ENCODE assay signal across 12 cellular contexts in genomic region chr2:155965415-155966070, GRCh38.
DNase-seq lines count a peak whose midpoint lies in the region; ATAC-seq and TF ChIP-seq lines count a peak whose summit lies in the region.
"Had no signal": no experiment of that assay in that cellular context is flagged by ENCODE, and none has a peak within 500 bp of the region (broad histone marks: within the 10 kb centered on the region; RNA-seq: fewer than 3 reads in every experiment).

No MANE protein-coding gene starts in this region.

- H3K9me3 ChIP-seq in lower lobe of right lung = no peaks in the 10 kb centered on the region
- H3K9me3 ChIP-seq: MG63 had no signal

- intact Hi-C loops in lower lobe of right lung (cut with DNase I) = no loop called here

- DNase-seq in HT1080 (ENCODE audit: low read depth) (peak; percentile 7), NCI-H69 (lab: John Stamatoyannopoulos, UW) (peak; percentile 19), fibroblast of villous mesenchyme (ENCODE audit: low read depth) (no peak), renal cortical epithelial cell (ENCODE audit: low read depth) (peak; percentile 3), lower lobe of right lung (no peak)
- no peak for DNase-seq in activated T-cell treated with anti-CD3 and anti-CD28 coated beads, Interleukin-2, amount 50 U/mL, for 1 hour
- DNase-seq: activated naive CD4-positive, alpha-beta T cell treated with anti-CD3 and anti-CD28 coated beads for 36 hours; MG63; naive thymus-derived CD4-positive, alpha-beta T cell; NCI-H2029; substantia nigra had no signal

- H3K4me3 ChIP-seq in fibroblast of villous mesenchyme (ENCODE audit: low read depth, low read length) = peak overlapping the region; percentile 18
- no peak overlapping the region for H3K4me3 ChIP-seq in lower lobe of right lung
- H3K4me3 ChIP-seq: MG63 had no signal

- no peak overlapping the region for H3K27ac ChIP-seq in lower lobe of right lung

- no peaks in the 10 kb centered on the region for H3K27me3 ChIP-seq in lower lobe of right lung (ENCODE audit: low read depth)
- H3K27me3 ChIP-seq: MG63 had no signal

- no peaks in the 10 kb centered on the region for H3K4me1 ChIP-seq in lower lobe of right lung

- TF ChIP-seq CTCF in fibroblast of villous mesenchyme (IDR thresholded peaks at IDR 0.05; ENCODE audit: insufficient read depth, low read depth, low read length) (no peak), lower lobe of right lung (IDR thresholded peaks at IDR 0.05) (no peak)

- no peak for ATAC-seq in lower lobe of right lung
- ATAC-seq in GM21515 (IDR thresholded peaks at IDR 0.05; ENCODE audit: unreplicated experiment) = no peak
- ATAC-seq: naive thymus-derived CD4-positive, alpha-beta T cell had no signal

- H3K36me3 ChIP-seq in lower lobe of right lung = no peaks in the 10 kb centered on the region
- H3K36me3 ChIP-seq: MG63 had no signal

Comparison
In these comparisons a context has a peak if more than half of its experiments do, and no peak if none do; other contexts are left out.
1. DNase-seq: peak in HT1080 (single experiment), NCI-H69 (single experiment) and renal cortical epithelial cell (single experiment); none in fibroblast of villous mesenchyme (single experiment), lower lobe of right lung (single experiment) and activated T-cell treated with anti-CD3 and anti-CD28 coated beads, Interleukin-2, amount 50 U/mL, for 1 hour (single experiment).